ENCODE assay signal across 8 cellular contexts in genomic region chr2:110114007-110114591, GRCh38. TPM values are rescaled to one million over a fixed set of nuclear protein-coding genes. Genes with fewer than 3 reads are reported as not detected.
DNase-seq lines count a peak whose midpoint lies in the region; ATAC-seq and TF ChIP-seq lines count a peak whose summit lies in the region.

No MANE protein-coding gene starts in this region.

- 42 to 43% methylated on average over 7 of the region's 7 CpGs for WGBS in esophagus, 2 donors

- no peaks in the 10 kb centered on the region for H3K27me3 ChIP-seq in esophagus (ENCODE audit: control insufficient read depth in 1 of 2, insufficient read depth in 2 of 2, low read length in 2 of 2)

- peak; percentile 56 for TF ChIP-seq CTCF in retinal pigment epithelial cell (conservative IDR thresholded peaks at IDR 0.05; ENCODE audit: low read depth, low read length)

- no peak for ATAC-seq in HG02885 (IDR thresholded peaks at IDR 0.05; ENCODE audit: poor library complexity, unreplicated experiment)

- H3K4me1 ChIP-seq in esophagus (ENCODE audit: control insufficient read depth in 2 of 2, insufficient read depth in 2 of 2, low read length in 1 of 2), result peaks cover 5 to 6% of the 10 kb centered on the region in 2 donors

- DNase-seq in GDM1 (lab: John Stamatoyannopoulos, UW), result peak; percentile 27
- DNase-seq in NCI-H526 treated with DMSO at 0.1 percent for 48 hours (lab: John Stamatoyannopoulos, UW), result peak; percentile 7
- DNase-seq in retinal pigment epithelial cell (ENCODE audit: low read depth), result no peak
- no peak for DNase-seq in iPS-NIHi11 (ENCODE audit: low spot score)
- DNase-seq in stimulated activated CD4-positive, alpha-beta T cell treated with anti-CD3 and anti-CD28 coated beads, Interleukin-4, amount 100 ng/mL, for 24 hours, result no peak
- DNase-seq in NCI-H226, result no peak

- no peaks in the 10 kb centered on the region for H3K36me3 ChIP-seq in esophagus (ENCODE audit: control insufficient read depth in 2 of 2, insufficient read depth in 2 of 2, low read length in 1 of 2)

- H3K4me3 ChIP-seq in esophagus (ENCODE audit: low read depth in 1 of 2, low read length in 2 of 2) (peak overlapping the region; percentile 66 to 79), retinal pigment epithelial cell (ENCODE audit: low read length) (no peak overlapping the region)

- peaks cover 0 to 2% of the 10 kb centered on the region in 2 donors for H3K9me3 ChIP-seq in esophagus (ENCODE audit: control insufficient read depth in 2 of 2, insufficient read depth in 1 of 2, low read depth in 1 of 2, low read length in 1 of 2)

- peak overlapping the region; percentile 88 to 89 for H3K27ac ChIP-seq in esophagus (ENCODE audit: low read depth in 2 of 2, low read length in 1 of 2)

RNA-seq across cellular contexts. Expression of gene MALL, which starts 1.5 kb away (rescaled TPM):
- polyA plus RNA-seq in esophagus, result 100 to 1,000 TPM; 235 to 264 TPM

Comparison
In these comparisons a context has a peak if more than half of its experiments do, and no peak if none do; other contexts are left out.
1. DNase-seq: peak in GDM1 (single experiment) and NCI-H526 treated with DMSO at 0.1 percent for 48 hours (single experiment); none in retinal pigment epithelial cell (single experiment), iPS-NIHi11 (single experiment), stimulated activated CD4-positive, alpha-beta T cell treated with anti-CD3 and anti-CD28 coated beads, Interleukin-4, amount 100 ng/mL, for 24 hours (single experiment) and NCI-H226 (single experiment).